Comparison of ENCODE assay signal across 12 cellular contexts in the genomic region with DNA sequence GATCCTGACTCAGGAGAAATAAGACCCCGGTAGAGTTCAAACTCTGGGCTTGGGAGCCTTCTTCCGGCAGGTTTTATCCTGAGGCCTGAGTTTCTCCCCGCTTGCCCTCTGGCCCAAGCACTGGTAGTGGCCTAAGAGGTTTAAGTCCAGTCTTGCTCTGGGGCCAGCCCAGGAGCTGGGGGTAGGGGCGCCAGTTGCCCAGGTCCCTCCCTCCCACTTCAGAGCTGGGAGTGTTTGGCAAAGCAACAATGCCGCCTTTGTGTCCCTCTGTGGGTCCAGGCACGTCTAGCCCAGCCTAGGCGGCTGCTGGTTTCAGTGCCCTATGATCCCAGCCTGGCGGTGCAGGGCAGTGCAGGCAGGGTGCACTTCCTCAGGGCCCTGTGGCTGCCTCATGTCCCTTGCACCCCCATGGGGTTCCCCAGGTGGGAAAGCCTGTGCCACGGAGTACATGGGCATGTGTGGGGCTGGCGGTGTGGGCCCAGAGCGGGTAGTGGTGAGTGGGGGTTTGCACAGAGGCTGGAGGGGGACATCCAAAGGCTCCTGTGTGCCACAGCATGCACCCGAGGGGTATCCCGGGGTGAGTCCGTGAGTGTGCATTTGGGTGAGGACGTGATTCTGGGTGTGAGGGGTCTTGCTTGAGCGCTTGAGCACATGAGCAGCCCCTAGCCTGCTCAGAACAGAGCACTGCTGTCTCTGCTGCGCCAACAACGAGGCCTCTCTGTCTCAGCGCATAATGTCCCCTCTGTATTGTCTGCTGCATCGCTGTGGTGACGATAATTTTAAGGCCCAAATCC.
DNase-seq lines count a peak whose midpoint lies in the region; ATAC-seq and TF ChIP-seq lines count a peak whose summit lies in the region.
"Had no signal": no experiment of that assay in that cellular context is flagged by ENCODE, and none has a peak within 500 bp of the region (broad histone marks: within the 10 kb centered on the region; RNA-seq: fewer than 3 reads in every experiment).

No MANE protein-coding gene starts in this region.

- H2AK5ac ChIP-seq in mesendoderm (ENCODE audit: low read length) = no peak overlapping the region

- H2BK120ac ChIP-seq in mesendoderm (ENCODE audit: low read depth, low read length) = no peak overlapping the region

- no peak overlapping the region for H3K4me3 ChIP-seq in mesendoderm (ENCODE audit: low read length)
- no peak overlapping the region for H3K4me3 ChIP-seq in stomach
- no peak overlapping the region for H3K4me3 ChIP-seq in MM.1S (ENCODE audit: low read length)

- ATAC-seq in GM21381 (IDR thresholded peaks at IDR 0.05; ENCODE audit: unreplicated experiment) (no peak), HG03354 (IDR thresholded peaks at IDR 0.05; ENCODE audit: poor library complexity, severe bottlenecking, unreplicated experiment) (no peak)
- ATAC-seq: activated CD8-positive, alpha-beta T cell treated with anti-CD3 and anti-CD28 coated beads, Interleukin-2, amount 10 ng/mL, durations not matched to agents 7 days and 5 days had no signal

- no peak overlapping the region for H4K5ac ChIP-seq in mesendoderm (ENCODE audit: low read length)

- H2BK15ac ChIP-seq in mesendoderm (replicated peaks; ENCODE audit: low read depth) = no peak overlapping the region

- H3K79me2 ChIP-seq in mesendoderm (ENCODE audit: control insufficient read depth, insufficient read depth, low read length) (no peaks in the 10 kb centered on the region), MM.1S (ENCODE audit: low read length) (no peaks in the 10 kb centered on the region)

- H3K4me2 ChIP-seq in mesendoderm (ENCODE audit: low read length) = no peak overlapping the region
- no peak overlapping the region for H3K4me2 ChIP-seq in MM.1S (ENCODE audit: low read depth, low read length)

- H3K4me1 ChIP-seq in mesendoderm (ENCODE audit: control insufficient read depth, low read depth, low read length) (peaks cover 2% of the 10 kb centered on the region), stomach (peaks cover 0 to 25% (median 12%) of the 10 kb centered on the region in 4 donors), MM.1S (ENCODE audit: low read length) (no peaks in the 10 kb centered on the region)

- H3K27me3 ChIP-seq in mesendoderm (ENCODE audit: insufficient read depth, low read length, poor library complexity) = no peaks in the 10 kb centered on the region
- H3K27me3 ChIP-seq in stomach = no peaks in the 10 kb centered on the region
- no peaks in the 10 kb centered on the region for H3K27me3 ChIP-seq in MM.1S (replicated peaks; ENCODE audit: insufficient read depth, low read length)

- intact Hi-C loops in stomach (cut with DNase I; ENCODE audit: low total_unique reads) = no loop called here

- no peak overlapping the region for H2AFZ ChIP-seq in MM.1S (ENCODE audit: low read length)

- H3K36me3 ChIP-seq in mesendoderm (ENCODE audit: control insufficient read depth, insufficient read depth, low read length) (no peaks in the 10 kb centered on the region), stomach (no peaks in the 10 kb centered on the region), MM.1S (replicated peaks; ENCODE audit: insufficient read depth, low read length) (no peaks in the 10 kb centered on the region)

- H3K18ac ChIP-seq in mesendoderm (ENCODE audit: low read length) = no peak overlapping the region

- H3K9me3 ChIP-seq in stomach (no peaks in the 10 kb centered on the region), MM.1S (replicated peaks; ENCODE audit: insufficient read depth, low read length) (no peaks in the 10 kb centered on the region)

- TF ChIP-seq EP300 in stomach (IDR thresholded peaks at IDR 0.05) = no peak

- no peaks in the 10 kb centered on the region for H3F3A ChIP-seq in MM.1S (ENCODE audit: insufficient read depth, low read length)

- H4K8ac ChIP-seq in mesendoderm (ENCODE audit: low read depth, low read length) = no peak overlapping the region

- H3K79me1 ChIP-seq in mesendoderm (ENCODE audit: low read length) = no peaks in the 10 kb centered on the region

- no peak for TF ChIP-seq POLR2A in stomach (IDR thresholded peaks at IDR 0.05)

- no peak overlapping the region for H3K9ac ChIP-seq in mesendoderm (ENCODE audit: low read length)
- no peak overlapping the region for H3K9ac ChIP-seq in MM.1S (ENCODE audit: low read length)

- H4K20me1 ChIP-seq in MM.1S (ENCODE audit: insufficient read depth, low read length) = no peaks in the 10 kb centered on the region

- no CpG with 5 or more reads among the region's 21 CpGs for WGBS in mesendoderm (ENCODE audit: extremely low coverage, insufficient coverage, low lambda C conversion rate)
- WGBS in stomach, 5 donors = 52 to 71% (median 57%) methylated on average over 17 to 21 of the region's 21 CpGs

- TF ChIP-seq CTCF in stomach (IDR thresholded peaks at IDR 0.05) (no peak), MM.1S (IDR thresholded peaks at IDR 0.05; ENCODE audit: low read length) (no peak)

- H3K4ac ChIP-seq in mesendoderm (ENCODE audit: low read depth, low read length) = no peak overlapping the region

- H3K56ac ChIP-seq in mesendoderm (ENCODE audit: low read length) = peak overlapping the region; percentile 34

- H3K27ac ChIP-seq in cingulate gyrus (ENCODE audit: low read depth, low read length) = peak overlapping the region; percentile 99
- no peak overlapping the region for H3K27ac ChIP-seq in mesendoderm (ENCODE audit: low read depth, low read length)
- H3K27ac ChIP-seq in stomach = peak overlapping the region; percentile 43 to 72 (median 63)
- H3K27ac ChIP-seq in MM.1S (ENCODE audit: low read length) = no peak overlapping the region
- H3K27ac ChIP-seq: epithelial cell of prostate had no signal

- H3K9me2 ChIP-seq in MM.1S (replicated peaks; ENCODE audit: insufficient read depth, low read length) = no peaks in the 10 kb centered on the region

- peak; percentile 82 for DNase-seq in NCI-H2196 (lab: John Stamatoyannopoulos, UW; ENCODE audit: unreplicated experiment)
- no peak for DNase-seq in mesendoderm
- peak; percentile 68 for DNase-seq in stomach
- DNase-seq in MM.1S = no peak
- no peak for DNase-seq in HK-2 (ENCODE audit: unreplicated experiment)
- DNase-seq: activated CD8-positive, alpha-beta T cell treated with anti-CD3 and anti-CD28 coated beads, Interleukin-2, amount 10 ng/mL, durations not matched to agents 7 days and 5 days; Karpas-422; NCI-H69 had no signal

- peak overlapping the region; percentile 45 for H3K23ac ChIP-seq in mesendoderm (ENCODE audit: low read length)

- H2BK5ac ChIP-seq in mesendoderm (ENCODE audit: low read length) = no peak overlapping the region

Comparison
In these comparisons a context has a peak if more than half of its experiments do, and no peak if none do; other contexts are left out.
1. DNase-seq: peak in NCI-H2196 (single experiment) and stomach (single experiment); none in mesendoderm (single experiment), MM.1S (single experiment) and HK-2 (single experiment).
2. H3K27ac ChIP-seq: peak in cingulate gyrus (single experiment) and stomach (5 of 5); none in mesendoderm (single experiment) and MM.1S (single experiment).